ENCODE assay signal across 24 cellular contexts in the genomic region with DNA sequence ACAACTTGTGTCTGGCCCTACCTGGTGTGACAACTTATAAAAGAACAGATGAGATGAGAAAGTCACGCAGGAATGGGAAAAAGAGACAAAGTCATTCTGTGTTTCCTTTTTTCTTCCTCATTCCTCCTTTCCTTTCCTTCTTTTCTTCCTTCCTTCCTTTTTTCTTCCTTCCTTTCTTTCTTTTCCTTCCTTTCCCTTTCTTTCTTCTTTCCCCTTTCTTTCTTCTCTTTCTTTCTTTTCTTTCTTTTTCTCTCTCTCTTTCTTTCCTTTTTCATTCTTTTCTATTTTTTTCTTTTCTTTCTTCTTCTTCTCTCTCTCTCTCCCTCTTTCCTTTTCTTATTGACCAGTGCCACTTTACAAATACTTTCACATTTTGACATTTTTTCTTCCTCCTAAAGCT.
"Had no signal": no experiment of that assay in that cellular context is flagged by ENCODE, and none has a peak within 500 bp of the region (broad histone marks: within the 10 kb centered on the region; RNA-seq: fewer than 3 reads in every experiment).

No MANE protein-coding gene starts in this region.

- H3K4me3 ChIP-seq: colonic mucosa, esophagus squamous epithelium, gastrocnemius medialis, heart left ventricle, hepatocyte, left lung, lower lobe of right lung had no signal

- H3K4me1 Mint-ChIP-seq: immature natural killer cell; naive thymus-derived CD4-positive, alpha-beta T cell had no signal

- H3K36me3 Mint-ChIP-seq: immature natural killer cell; naive thymus-derived CD4-positive, alpha-beta T cell had no signal

- H3K9me3 Mint-ChIP-seq: dendritic cell treated with granulocyte-macrophage colony-stimulating factor and Interleukin-4, amounts not matched to agents 40 ng/mL and 50 ng/mL, for 4 days; effector memory CD8-positive, alpha-beta T cell had no signal

- H3K79me2 ChIP-seq: hepatocyte had no signal

- H3K4me2 ChIP-seq: hepatocyte had no signal

- DNase-seq: colonic mucosa; cortex of kidney; effector CD8-positive, alpha-beta T cell; effector memory CD8-positive, alpha-beta T cell; endodermal cell; erythroblast; esophagus squamous epithelium; foreskin fibroblast; foreskin melanocyte; gastrocnemius medialis; heart left ventricle; hypothalamus; immature natural killer cell; left cardiac atrium; left lung; left ventricle myocardium superior; lower lobe of right lung; mesendoderm; midbrain; naive thymus-derived CD4-positive, alpha-beta T cell had no signal

- H3K9me3 ChIP-seq: colonic mucosa, esophagus squamous epithelium, gastrocnemius medialis, heart left ventricle, left lung, lower lobe of right lung had no signal

- H3K27ac Mint-ChIP-seq: dendritic cell treated with granulocyte-macrophage colony-stimulating factor and Interleukin-4, amounts not matched to agents 40 ng/mL and 50 ng/mL, for 4 days; effector memory CD8-positive, alpha-beta T cell; endodermal cell; immature natural killer cell; naive thymus-derived CD4-positive, alpha-beta T cell had no signal

- H3K4me3 Mint-ChIP-seq: dendritic cell treated with granulocyte-macrophage colony-stimulating factor and Interleukin-4, amounts not matched to agents 40 ng/mL and 50 ng/mL, for 4 days; effector memory CD8-positive, alpha-beta T cell; endodermal cell; immature natural killer cell; naive thymus-derived CD4-positive, alpha-beta T cell had no signal

- H3K27ac ChIP-seq: colonic mucosa, epithelial cell of prostate, esophagus squamous epithelium, gastrocnemius medialis, heart left ventricle, hepatocyte, left lung, lower lobe of right lung had no signal

- H3K4me1 ChIP-seq: colonic mucosa, esophagus squamous epithelium, gastrocnemius medialis, heart left ventricle, left lung, lower lobe of right lung had no signal

- H3K27me3 ChIP-seq: colonic mucosa, gastrocnemius medialis, hepatocyte, left lung had no signal

- H2AFZ ChIP-seq: hepatocyte had no signal

- ATAC-seq: effector memory CD8-positive, alpha-beta T cell; esophagus mucosa; gastrocnemius medialis; heart left ventricle; left cardiac atrium; left lung; left ventricle myocardium superior; lower lobe of right lung; naive thymus-derived CD4-positive, alpha-beta T cell had no signal

- H3K36me3 ChIP-seq: colonic mucosa, esophagus squamous epithelium, gastrocnemius medialis, heart left ventricle, left lung, lower lobe of right lung had no signal
